In the genomic region with DNA sequence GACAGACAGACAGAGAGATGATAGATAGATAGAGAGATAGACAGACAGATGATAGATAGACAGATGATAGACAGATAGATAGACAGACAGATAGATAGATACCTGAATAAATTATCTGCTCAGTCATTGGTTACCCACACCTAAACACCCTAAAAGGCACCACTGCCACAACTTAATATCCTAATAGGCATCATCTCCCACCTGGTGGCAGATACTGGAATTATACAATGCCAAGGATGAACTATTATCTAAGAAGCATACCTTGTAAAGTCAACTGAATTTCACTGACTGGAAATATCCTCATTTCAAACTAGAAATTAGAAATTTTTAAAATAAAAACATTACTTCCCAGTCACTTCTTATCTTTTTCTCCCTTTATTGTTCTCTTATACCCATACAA, we compare ENCODE assay signal across 13 cellular contexts. TPM values are rescaled to one million over a fixed set of nuclear protein-coding genes. Genes with fewer than 3 reads are reported as not detected.
A peak's percentile ranks its signal among the peaks of the same experiment; 100 is the strongest.
DNase-seq lines count a peak whose midpoint lies in the region; ATAC-seq and TF ChIP-seq lines count a peak whose summit lies in the region.
"Had no signal": no experiment of that assay in that cellular context is flagged by ENCODE, and none has a peak within 500 bp of the region (broad histone marks: within the 10 kb centered on the region; RNA-seq: fewer than 3 reads in every experiment).

No MANE protein-coding gene starts in this region.

- H3K4me1 Mint-ChIP-seq in stimulated activated naive CD8-positive, alpha-beta T cell treated with anti-CD3 and anti-CD28 coated beads, Interleukin-15, Interleukin-2, amounts not matched to agents 100 ng/mL and 50 ng/mL, for 24 hours (ENCODE audit: low read depth): peaks cover 61% of the 10 kb centered on the region
- H3K4me1 Mint-ChIP-seq in stimulated activated naive CD8-positive, alpha-beta T cell treated with anti-CD3 and anti-CD28 coated beads, Interleukin-15, amount 100 ng/mL, for 72 hours: peaks cover 39% of the 10 kb centered on the region
- no peaks in the 10 kb centered on the region for H3K4me1 Mint-ChIP-seq in endodermal cell

- H3K27ac ChIP-seq in endodermal cell (ENCODE audit: low read depth, low read length): no peak overlapping the region
- H3K27ac ChIP-seq in upper lobe of right lung: no peak overlapping the region

- no peak overlapping the region for H3K4me3 Mint-ChIP-seq in stimulated activated naive CD8-positive, alpha-beta T cell treated with anti-CD3 and anti-CD28 coated beads, Interleukin-15, Interleukin-2, amounts not matched to agents 100 ng/mL and 50 ng/mL, for 24 hours
- H3K4me3 Mint-ChIP-seq in stimulated activated naive CD8-positive, alpha-beta T cell treated with anti-CD3 and anti-CD28 coated beads, Interleukin-15, amount 100 ng/mL, for 72 hours: no peak overlapping the region
- no peak overlapping the region for H3K4me3 Mint-ChIP-seq in endodermal cell
- H3K4me3 Mint-ChIP-seq: memory B cell had no signal

- no peak for TF ChIP-seq POLR2A in NB4 (IDR thresholded peaks at IDR 0.05; ENCODE audit: extremely low read depth, insufficient read length)

- H3K27me3 Mint-ChIP-seq in stimulated activated naive CD8-positive, alpha-beta T cell treated with anti-CD3 and anti-CD28 coated beads, Interleukin-15, Interleukin-2, amounts not matched to agents 100 ng/mL and 50 ng/mL, for 24 hours: no peaks in the 10 kb centered on the region
- H3K27me3 Mint-ChIP-seq in stimulated activated naive CD8-positive, alpha-beta T cell treated with anti-CD3 and anti-CD28 coated beads, Interleukin-15, amount 100 ng/mL, for 72 hours: no peaks in the 10 kb centered on the region
- peaks cover 6% of the 10 kb centered on the region for H3K27me3 Mint-ChIP-seq in endodermal cell (ENCODE audit: insufficient read depth)

- H3K27me3 ChIP-seq in endodermal cell (ENCODE audit: control insufficient read depth, insufficient read depth, low read length, poor library complexity, severe bottlenecking) (no peaks in the 10 kb centered on the region), upper lobe of right lung (no peaks in the 10 kb centered on the region)

- DNase-seq in stimulated activated naive CD8-positive, alpha-beta T cell treated with anti-CD3 and anti-CD28 coated beads, Interleukin-15, amount 100 ng/mL, for 72 hours: no peak
- peak; percentile 44 for DNase-seq in NB4 (ENCODE audit: low read depth)
- no peak for DNase-seq in endodermal cell
- DNase-seq in upper lobe of right lung: no peak
- DNase-seq in OCI-M2 (lab: John Stamatoyannopoulos, UW; ENCODE audit: unreplicated experiment): no peak
- DNase-seq: hypothalamus; NCI-H2029; stimulated activated CD4-positive, alpha-beta T cell treated with anti-CD3 and anti-CD28 coated beads, Interleukin-4, amount 100 ng/mL, for 4 hours had no signal

- H3K4me3 ChIP-seq in NB4 (ENCODE audit: low read depth, low read length): no peak overlapping the region
- H3K4me3 ChIP-seq in endodermal cell (ENCODE audit: low read length): no peak overlapping the region
- H3K4me3 ChIP-seq in upper lobe of right lung: no peak overlapping the region

- peaks cover 6% of the 10 kb centered on the region for H3K9me3 Mint-ChIP-seq in stimulated activated naive CD8-positive, alpha-beta T cell treated with anti-CD3 and anti-CD28 coated beads, Interleukin-15, Interleukin-2, amounts not matched to agents 100 ng/mL and 50 ng/mL, for 24 hours
- H3K9me3 Mint-ChIP-seq in stimulated activated naive CD8-positive, alpha-beta T cell treated with anti-CD3 and anti-CD28 coated beads, Interleukin-15, amount 100 ng/mL, for 72 hours: no peaks in the 10 kb centered on the region
- H3K9me3 Mint-ChIP-seq in endodermal cell: no peaks in the 10 kb centered on the region
- H3K9me3 Mint-ChIP-seq: memory B cell had no signal

- H3K9ac ChIP-seq in endodermal cell (ENCODE audit: extremely low read depth, low read length, poor library complexity, severe bottlenecking): no peak overlapping the region

- H3K4me1 ChIP-seq in endodermal cell (ENCODE audit: control insufficient read depth, insufficient read depth, low read length) (no peaks in the 10 kb centered on the region), upper lobe of right lung (peaks cover 9% of the 10 kb centered on the region)

- TF ChIP-seq CTCF in NB4 (IDR thresholded peaks at IDR 0.05; ENCODE audit: low read depth, low read length) (peak; percentile 11), endodermal cell (conservative IDR thresholded peaks at IDR 0.05) (peak; percentile 62), upper lobe of right lung (IDR thresholded peaks at IDR 0.05) (peak; percentile 10)

- H3K36me3 ChIP-seq in endodermal cell (ENCODE audit: control insufficient read depth, insufficient read depth, low read length): no peaks in the 10 kb centered on the region
- H3K36me3 ChIP-seq in upper lobe of right lung: no peaks in the 10 kb centered on the region

- intact Hi-C loops in upper lobe of right lung (cut with DNase I): no loop called here

- H3K27ac Mint-ChIP-seq in stimulated activated naive CD8-positive, alpha-beta T cell treated with anti-CD3 and anti-CD28 coated beads, Interleukin-15, Interleukin-2, amounts not matched to agents 100 ng/mL and 50 ng/mL, for 24 hours: peak overlapping the region; percentile 100
- H3K27ac Mint-ChIP-seq in stimulated activated naive CD8-positive, alpha-beta T cell treated with anti-CD3 and anti-CD28 coated beads, Interleukin-15, amount 100 ng/mL, for 72 hours: peak overlapping the region in 1 of 2 donors; percentile 17
- no peak overlapping the region for H3K27ac Mint-ChIP-seq in endodermal cell
- H3K27ac Mint-ChIP-seq: memory B cell had no signal

- ATAC-seq in stimulated activated naive CD8-positive, alpha-beta T cell treated with anti-CD3 and anti-CD28 coated beads, Interleukin-15, amount 100 ng/mL, for 72 hours: no peak
- ATAC-seq in upper lobe of right lung (no peak), HG03521 (IDR thresholded peaks at IDR 0.05; ENCODE audit: unreplicated experiment) (no peak), GM18873 (IDR thresholded peaks at IDR 0.05; ENCODE audit: low FRiP score, unreplicated experiment) (no peak)

- H3K9me3 ChIP-seq in endodermal cell (ENCODE audit: control insufficient read depth, low read length) (no peaks in the 10 kb centered on the region), upper lobe of right lung (no peaks in the 10 kb centered on the region)

- H3K36me3 Mint-ChIP-seq in stimulated activated naive CD8-positive, alpha-beta T cell treated with anti-CD3 and anti-CD28 coated beads, Interleukin-15, Interleukin-2, amounts not matched to agents 100 ng/mL and 50 ng/mL, for 24 hours (ENCODE audit: low read depth): peaks cover 9% of the 10 kb centered on the region
- H3K36me3 Mint-ChIP-seq in endodermal cell (ENCODE audit: low read depth): no peaks in the 10 kb centered on the region
- H3K36me3 Mint-ChIP-seq: memory B cell had no signal

RNA-seq across cellular contexts. Expression of a gene that starts 19.4 kb away (rescaled TPM):
- total RNA-seq in endodermal cell (under 1 TPM; 0.64 to 0.95 TPM), upper lobe of right lung (9.4 TPM)
- 0.14 TPM for polyA plus RNA-seq in endodermal cell (2013, experiment 1 of 2)
- polyA plus RNA-seq in endodermal cell (2013, experiment 2 of 2): 0.04 TPM
- total RNA-seq: pulmonary artery endothelial cell had no signal

RNA-seq across cellular contexts. Expression of a gene that starts 43.6 kb away (rescaled TPM):
- total RNA-seq in endodermal cell: 1 to 10 TPM; 4.0 to 6.8 TPM
- polyA plus RNA-seq in endodermal cell (2013, experiment 1 of 2): 1.4 TPM
- 1.9 TPM for polyA plus RNA-seq in endodermal cell (2013, experiment 2 of 2)
- 0.96 TPM for total RNA-seq in upper lobe of right lung
- total RNA-seq: pulmonary artery endothelial cell had no signal

Comparison
In these comparisons a context has a peak if more than half of its experiments do, and no peak if none do; other contexts are left out.
1. CTCF ChIP-seq: peak in every context shown above with its lines; median percentile 62 in endodermal cell; 11 in NB4; 10 in upper lobe of right lung.